Comparison of ENCODE assay signal across 9 cellular contexts in genomic region chr16:74420612-74421501, GRCh38. TPM values are rescaled to one million over a fixed set of nuclear protein-coding genes. Genes with fewer than 3 reads are reported as not detected.
DNase-seq lines count a peak whose midpoint lies in the region; ATAC-seq and TF ChIP-seq lines count a peak whose summit lies in the region.
"Not testable (repeated sequence)": the region's sequence is repeated elsewhere in the genome, so short reads cannot be mapped to it uniquely, and the experiment has no call there.
"Had no signal": no experiment of that assay in that cellular context is flagged by ENCODE, and none has a peak within 500 bp of the region (broad histone marks: within the 10 kb centered on the region; RNA-seq: fewer than 3 reads in every experiment).

CLEC18B (minus strand) TSS chr16:74421478; CDS start chr16:74421270, 208 bp downstream.

- not testable (repeated sequence) for H3K4me2 ChIP-seq in neuronal stem cell (ENCODE audit: insufficient read depth, low read length, poor library complexity, severe bottlenecking)

- H3K4me1 Mint-ChIP-seq in stimulated activated naive CD8-positive, alpha-beta T cell treated with anti-CD3 and anti-CD28 coated beads, Interleukin-15, amount 100 ng/mL, for 72 hours: not testable (repeated sequence)

- H4K8ac ChIP-seq in neuronal stem cell (ENCODE audit: low read depth, low read length): not testable (repeated sequence)

- H3K36me3 ChIP-seq in Panc1 (ENCODE audit: control insufficient read depth, insufficient read depth, low read length); neuronal stem cell (replicated peaks in 1 of 2; ENCODE audit: control insufficient read depth in 2 of 2, insufficient read depth in 2 of 2, low read length in 2 of 2): not testable (repeated sequence)

- TF ChIP-seq CTCF in Panc1 (IDR thresholded peaks at IDR 0.05); astrocyte of the spinal cord (IDR thresholded peaks at IDR 0.05; ENCODE audit: low read depth, low read length): not testable (repeated sequence)

- H3K9me3 Mint-ChIP-seq in stimulated activated naive CD8-positive, alpha-beta T cell treated with anti-CD3 and anti-CD28 coated beads, Interleukin-15, amount 100 ng/mL, for 72 hours: not testable (repeated sequence)

- in situ Hi-C loops in ACHN (cut with HindIII; ENCODE audit: low pct_ligation_motif_present, low pct_unique_long_range_greater_than_20kb, low sequenced_read_pairs); Panc1 (cut with HindIII; ENCODE audit: low pct_unique_long_range_greater_than_20kb, low sequenced_read_pairs); astrocyte of the spinal cord (cut with HindIII; ENCODE audit: low sequenced_read_pairs): not testable (repeated sequence)

- not testable (repeated sequence) for H3K23ac ChIP-seq in neuronal stem cell (ENCODE audit: low read depth, low read length, poor library complexity)

- H3K9me3 ChIP-seq in Panc1 (ENCODE audit: control insufficient read depth, insufficient read depth, low read depth, low read length); neuronal stem cell (replicated peaks in 1 of 2; ENCODE audit: control insufficient read depth in 2 of 2, insufficient read depth in 1 of 2, low read depth in 1 of 2, low read length in 2 of 2): not testable (repeated sequence)

- WGBS in neuronal stem cell (ENCODE audit: extremely low coverage in 2 of 2, insufficient read length in 2 of 2, insufficient replicate concordance in 1 of 2), 2 donors: no CpG with 5 or more reads among the region's 28 CpGs

- H2AFZ ChIP-seq in neuronal stem cell (ENCODE audit: low read length): peak within 1 kb of the TSS; percentile 74

- not testable (repeated sequence) for H3K4me3 ChIP-seq in Panc1 (ENCODE audit: low read depth in 2 of 2, low read length in 2 of 2); astrocyte of the spinal cord (ENCODE audit: low read depth, low read length); neuronal stem cell (ENCODE audit: low read length in 2 of 2)

- not testable (repeated sequence) for H2BK15ac ChIP-seq in neuronal stem cell (ENCODE audit: low read length)

- not testable (repeated sequence) for H2BK12ac ChIP-seq in neuronal stem cell (ENCODE audit: low read length)

- H3K79me1 ChIP-seq in neuronal stem cell (ENCODE audit: low read depth, low read length): not testable (repeated sequence)

- not testable (repeated sequence) for H3K4me3 Mint-ChIP-seq in stimulated activated naive CD8-positive, alpha-beta T cell treated with anti-CD3 and anti-CD28 coated beads, Interleukin-15, amount 100 ng/mL, for 72 hours

- not testable (repeated sequence) for H2AK5ac ChIP-seq in neuronal stem cell (ENCODE audit: low read depth, low read length)

- not testable (repeated sequence) for H3K4ac ChIP-seq in neuronal stem cell (ENCODE audit: low read length)

- CTCF ChIA-PET in Panc1 (lab: Charles Lee): not testable (repeated sequence)

- POLR2A ChIA-PET in Panc1 (lab: Charles Lee): not testable (repeated sequence)

- not testable (repeated sequence) for H2BK120ac ChIP-seq in neuronal stem cell (ENCODE audit: low read depth, low read length)

- not testable (repeated sequence) for H2BK5ac ChIP-seq in neuronal stem cell (ENCODE audit: low read length)

- ATAC-seq in Panc1: peak; percentile 68
- ATAC-seq in stimulated activated naive CD8-positive, alpha-beta T cell treated with anti-CD3 and anti-CD28 coated beads, Interleukin-15, amount 100 ng/mL, for 72 hours: peak; percentile 31

- H3K27ac ChIP-seq in Panc1 (ENCODE audit: low read length); neuronal stem cell (replicated peaks; ENCODE audit: low read length): not testable (repeated sequence)

- H3K27ac Mint-ChIP-seq in stimulated activated naive CD8-positive, alpha-beta T cell treated with anti-CD3 and anti-CD28 coated beads, Interleukin-15, amount 100 ng/mL, for 72 hours: not testable (repeated sequence)

- H4K91ac ChIP-seq in neuronal stem cell (ENCODE audit: low read depth, low read length, poor library complexity): not testable (repeated sequence)

- H3K27me3 Mint-ChIP-seq in stimulated activated naive CD8-positive, alpha-beta T cell treated with anti-CD3 and anti-CD28 coated beads, Interleukin-15, amount 100 ng/mL, for 72 hours: not testable (repeated sequence)

- H3K4me1 ChIP-seq in Panc1 (ENCODE audit: control insufficient read depth, insufficient read depth, low read length); neuronal stem cell (ENCODE audit: control insufficient read depth in 2 of 2, insufficient read depth in 1 of 2, low read depth in 1 of 2, low read length in 2 of 2): not testable (repeated sequence)

- H3K18ac ChIP-seq in neuronal stem cell (ENCODE audit: low read length): peak within 1 kb of the TSS; percentile 65

- not testable (repeated sequence) for H3K9ac ChIP-seq in neuronal stem cell (ENCODE audit: low read depth, low read length, poor library complexity)

- BruUV-seq in Panc1 (replicated peaks; lab: Mats Ljungman, UMichigan): not testable (repeated sequence)

- DNase-seq in ACHN (peak; percentile 19), HK-2 (ENCODE audit: unreplicated experiment) (peak; percentile 71), astrocyte of the spinal cord (ENCODE audit: low read depth, low spot score) (peak; percentile 47), fibroblast of peridontal ligament (ENCODE audit: extremely low read depth) (peak; percentile 6), left kidney (ENCODE audit: low read depth, low spot score) (peak; percentile 75), neuronal stem cell (ENCODE audit: low spot score) (peak; percentile 61)
- DNase-seq in Panc1 (ENCODE audit: low read depth, low spot score); stimulated activated naive CD8-positive, alpha-beta T cell treated with anti-CD3 and anti-CD28 coated beads, Interleukin-15, amount 100 ng/mL, for 72 hours: not testable (repeated sequence)

- intact Hi-C loops in Panc1 (cut with micrococcal nuclease; ENCODE audit: unreplicated experiment): not testable (repeated sequence)

- not testable (repeated sequence) for H3K14ac ChIP-seq in neuronal stem cell (ENCODE audit: low read length)

- not testable (repeated sequence) for H3K27me3 ChIP-seq in Panc1 (ENCODE audit: control insufficient read depth, insufficient read depth, low read length); neuronal stem cell (ENCODE audit: control insufficient read depth in 3 of 3, insufficient read depth in 3 of 3, low read depth in 1 of 3, low read length in 3 of 3)

RNA-seq across cellular contexts. Expression of gene CLEC18B, which starts in this region (rescaled TPM):
- not detected for total RNA-seq in Panc1 (2021; ENCODE audit: unreplicated experiment)
- polyA plus RNA-seq in Panc1 (2012; ENCODE audit: insufficient read length): not detected
- polyA plus RNA-seq in neuronal stem cell (2013, experiment 1 of 2): 3.9 TPM
- polyA plus RNA-seq in neuronal stem cell (2013, experiment 2 of 2): 4.1 TPM
- polyA plus RNA-seq: CD4-positive, CD25-positive, alpha-beta regulatory T cell had no signal

Comparison
In these comparisons a context has a peak if more than half of its experiments do, and no peak if none do; other contexts are left out.
1. Peak in ATAC-seq in Panc1; RNA of the gene not detected or under 1 TPM.